ENCODE assay signal across 1 cellular context in genomic region chr14:50668008-50668851, GRCh38.
TF ChIP-seq lines count a peak whose summit lies in the region.

SAV1 (minus strand) TSS chr14:50668306; CDS start chr14:50667967, 339 bp downstream.

TF ChIP-seq in K562, 482 proteins besides CTCF, POLR2A, EP300 and RAD21 (continued from another document and continues in another):
- TF ChIP-seq MLLT1 (IDR thresholded peaks at IDR 0.05) (peak; percentile 45 to 53; a peak in 1 of 4 replicates), E4F1 (CRISPR knock-in tag; IDR thresholded peaks at IDR 0.05; ENCODE audit: borderline replicate concordance) (no peak), CHD2 (IDR thresholded peaks at IDR 0.05; ENCODE audit: low read depth, low read length) (peak; percentile 54; the same call in 1 of the 2 replicates), E2F6 (IDR thresholded peaks at IDR 0.05; ENCODE audit: borderline replicate concordance in 1 of 2, extremely low read depth in 1 of 2, insufficient read depth in 1 of 2, insufficient read length in 1 of 2, low read depth in 1 of 2, low read length in 1 of 2, poor library complexity in 1 of 2, severe bottlenecking in 1 of 2) (peak in 1 of 2 experiments; percentile 69), ATF4 (CRISPR knock-in tag; IDR thresholded peaks at IDR 0.05) (peak; percentile 42; the same call in 1 of the 2 replicates), ZNF431 (CRISPR knock-in tag; IDR thresholded peaks at IDR 0.05) (no peak; the same call in 1 of the 2 replicates), ARID3B (CRISPR knock-in tag; IDR thresholded peaks at IDR 0.05; ENCODE audit: borderline replicate concordance) (0 out of 2 replicates have a peak, but pooled peaks have one; percentile 52), CTBP1 (IDR thresholded peaks at IDR 0.05; ENCODE audit: borderline replicate concordance) (peak; percentile 83), HMGN3 (IDR thresholded peaks at IDR 0.05; ENCODE audit: borderline replicate concordance, extremely low read depth, insufficient read length, low read depth, low read length) (peak; percentile 39), ZNF655 (CRISPR knock-in tag; IDR thresholded peaks at IDR 0.05) (no peak), NBN (IDR thresholded peaks at IDR 0.05; ENCODE audit: low read depth) (peak; percentile 36; the same call in 1 of the 2 replicates), ELF4 (CRISPR knock-in tag; IDR thresholded peaks at IDR 0.05) (peak; percentile 83; the same call in 1 of the 2 replicates), LEF1 (IDR thresholded peaks at IDR 0.05) (no peak), FOXK2 (conservative IDR thresholded peaks at IDR 0.05 in 1 of 2, IDR thresholded peaks at IDR 0.05 in 1 of 2; ENCODE audit: low read depth in 2 of 2) (peak; percentile 83 to 84), ZNF639 (CRISPR knock-in tag; conservative IDR thresholded peaks at IDR 0.05 in 1 of 2, IDR thresholded peaks at IDR 0.05 in 1 of 2) (peak in 1 of 2 experiments; percentile 58; a peak in 1 of 4 replicates), SIN3B (IDR thresholded peaks at IDR 0.05; ENCODE audit: low read depth) (0 out of 2 replicates have a peak, but pooled peaks have one; percentile 27), ZNF696 (CRISPR knock-in tag; conservative IDR thresholded peaks at IDR 0.05) (no peak), ZNF384 (IDR thresholded peaks at IDR 0.05; ENCODE audit: low read depth, low read length) (no peak), PTBP1 (IDR thresholded peaks at IDR 0.05; ENCODE audit: low read depth, low read length) (no peak), CREB1 (IDR thresholded peaks at IDR 0.05) (no peak; the same call in 1 of the 2 replicates), CREB1 (CRISPR knock-in tag; IDR thresholded peaks at IDR 0.05) (peak; percentile 27; the same call in 1 of the 2 replicates), KLF16 (IDR thresholded peaks at IDR 0.05) (no peak), ZNF764 (CRISPR knock-in tag; IDR thresholded peaks at IDR 0.05; ENCODE audit: low read depth) (no peak), OTX1 (CRISPR knock-in tag; IDR thresholded peaks at IDR 0.05) (peak; percentile 64; the same call in 1 of the 2 replicates), ZNF592 (IDR thresholded peaks at IDR 0.05) (peak; percentile 56), RBM25 (IDR thresholded peaks at IDR 0.05; ENCODE audit: low read depth, low read length, severe bottlenecking) (no peak), SOX6 (IDR thresholded peaks at IDR 0.05) (0 out of 2 replicates have a peak, but pooled peaks have one; percentile 49), UBTF (IDR thresholded peaks at IDR 0.05; ENCODE audit: borderline replicate concordance in 1 of 2, low read depth in 2 of 2, low read length in 2 of 2) (0 out of 4 replicates have a peak, but pooled peaks of 1 of the 2 experiments have one; percentile 64), ZBTB1 (CRISPR knock-in tag; IDR thresholded peaks at IDR 0.05; ENCODE audit: borderline replicate concordance, low read depth) (peak; percentile 96), MYC (IDR thresholded peaks at IDR 0.05; ENCODE audit: low read depth, low read length) (peak; percentile 20; the same call in 1 of the 2 replicates), MYC (CRISPR knock-in tag; IDR thresholded peaks at IDR 0.05; ENCODE audit: borderline replicate concordance, low read depth) (no peak), EWSR1 (IDR thresholded peaks at IDR 0.05; ENCODE audit: borderline replicate concordance, low read depth, partially characterized antibody) (no peak), GMEB1 (CRISPR knock-in tag; IDR thresholded peaks at IDR 0.05) (peak; percentile 55; the same call in 1 of the 2 replicates), PHF8 (IDR thresholded peaks at IDR 0.05; ENCODE audit: borderline replicate concordance, low read length) (peak; percentile 68; the same call in 1 of the 2 replicates), ZBTB26 (CRISPR knock-in tag; IDR thresholded peaks at IDR 0.05) (peak; percentile 74), POLR2G (IDR thresholded peaks at IDR 0.05; ENCODE audit: low read depth, low read length) (peak; percentile 92)
